9 cellular contexts compared by ENCODE assay signal in genomic region chr7:150631866-150632864, GRCh38. TPM values are rescaled to one million over a fixed set of nuclear protein-coding genes. Genes with fewer than 3 reads are reported as not detected.
DNase-seq lines count a peak whose midpoint lies in the region; ATAC-seq and TF ChIP-seq lines count a peak whose summit lies in the region.
"Had no signal": no experiment of that assay in that cellular context is flagged by ENCODE, and none has a peak within 500 bp of the region (broad histone marks: within the 10 kb centered on the region; RNA-seq: fewer than 3 reads in every experiment).

Gene GIMAP6, minus strand, starts transcription at chr7:150632385. Its CDS starts 2,243 bp downstream, at chr7:150630142.

- peak; percentile 83 for ATAC-seq in GM19043 (IDR thresholded peaks at IDR 0.05; ENCODE audit: low read depth, unreplicated experiment)
- ATAC-seq in HG03175 (IDR thresholded peaks at IDR 0.05; ENCODE audit: unreplicated experiment): peak; percentile 73

- peaks cover 32% of the 10 kb centered on the region for H3K9me3 Mint-ChIP-seq in activated CD4-positive, alpha-beta T cell treated with anti-CD3 and anti-CD28 coated beads, Interleukin-2, amount 10 ng/mL, durations not matched to agents 24 days and 14 days

- peaks cover 62% of the 10 kb centered on the region for H3K4me1 Mint-ChIP-seq in activated CD4-positive, alpha-beta T cell treated with anti-CD3 and anti-CD28 coated beads, Interleukin-2, amount 10 ng/mL, durations not matched to agents 24 days and 14 days

- no peak for TF ChIP-seq EP300 in esophagus muscularis mucosa (IDR thresholded peaks at IDR 0.05)

- peaks cover 0 to 19% (median 10%) of the 10 kb centered on the region in 4 donors for H3K36me3 ChIP-seq in esophagus muscularis mucosa
- H3K36me3 ChIP-seq: SJSA1 had no signal

- peak within 1 kb of the TSS; percentile 93 for H3K4me3 Mint-ChIP-seq in activated CD4-positive, alpha-beta T cell treated with anti-CD3 and anti-CD28 coated beads, Interleukin-2, amount 10 ng/mL, durations not matched to agents 24 days and 14 days

- no peak for TF ChIP-seq POLR2A in esophagus muscularis mucosa (IDR thresholded peaks at IDR 0.05; ENCODE audit: low read depth)

- 54% methylated on average over 9 of the region's 9 CpGs for WGBS in esophagus muscularis mucosa

- intact Hi-C loops in activated CD4-positive, alpha-beta T cell treated with anti-CD3 and anti-CD28 coated beads, Interleukin-2, amount 10 ng/mL, durations not matched to agents 24 days and 14 days (cut with micrococcal nuclease): loop anchor here (1.0 to 5.0 kb wide), 8 partner anchors 12 to 181 kb away; partner anchors contain the start of genes GIMAP1, GIMAP5 and GIMAP8
- intact Hi-C loops in esophagus muscularis mucosa (cut with DNase I): no loop called here

- H3K27ac ChIP-seq in esophagus muscularis mucosa (replicated peaks in 1 of 4) (peak within 1 kb of the TSS; percentile 50 to 72 (median 69)), RWPE1 (no peak within 1 kb of the TSS)
- H3K27ac ChIP-seq: SJSA1 had no signal

- no peaks in the 10 kb centered on the region for H3K27me3 ChIP-seq in esophagus muscularis mucosa
- H3K27me3 ChIP-seq: SJSA1 had no signal

- H3K9me3 ChIP-seq in esophagus muscularis mucosa: no peaks in the 10 kb centered on the region
- H3K9me3 ChIP-seq: SJSA1 had no signal

- POLR2A ChIA-PET in RWPE1 (lab: Yijun Ruan, JAX; ENCODE audit: low non-redundant PET): no interaction called here

- H3K27me3 Mint-ChIP-seq in activated CD4-positive, alpha-beta T cell treated with anti-CD3 and anti-CD28 coated beads, Interleukin-2, amount 10 ng/mL, durations not matched to agents 24 days and 14 days: no peaks in the 10 kb centered on the region

- H3K36me3 Mint-ChIP-seq in activated CD4-positive, alpha-beta T cell treated with anti-CD3 and anti-CD28 coated beads, Interleukin-2, amount 10 ng/mL, durations not matched to agents 24 days and 14 days (ENCODE audit: low read depth): peaks cover 67% of the 10 kb centered on the region

- peak within 1 kb of the TSS; percentile 92 for H3K27ac Mint-ChIP-seq in activated CD4-positive, alpha-beta T cell treated with anti-CD3 and anti-CD28 coated beads, Interleukin-2, amount 10 ng/mL, durations not matched to agents 24 days and 14 days

- peak within 1 kb of the TSS; percentile 37 to 50 (median 40) for H3K4me3 ChIP-seq in esophagus muscularis mucosa
- H3K4me3 ChIP-seq: SJSA1 had no signal

- CTCF ChIA-PET in RWPE1 (lab: Yijun Ruan, JAX): no interaction called here

- H3K4me1 ChIP-seq in esophagus muscularis mucosa: peaks cover 0 to 23% (median 15%) of the 10 kb centered on the region in 4 donors
- H3K4me1 ChIP-seq: SJSA1 had no signal

- peak; percentile 85 for DNase-seq in activated CD4-positive, alpha-beta T cell treated with anti-CD3 and anti-CD28 coated beads, Interleukin-2, amount 10 ng/mL, durations not matched to agents 24 days and 14 days
- DNase-seq in esophagus muscularis mucosa (ENCODE audit: extremely low spot score) (no peak), NCI-H345 (lab: John Stamatoyannopoulos, UW) (no peak), 8988T (no peak), RWPE1 (ENCODE audit: low spot score) (no peak)
- peak; percentile 20 to 30 for DNase-seq in stimulated activated CD4-positive, alpha-beta T cell treated with anti-CD3 and anti-CD28 coated beads, Interleukin-2, amount 100 ng/mL, for 48 hours

- no peak for TF ChIP-seq CTCF in esophagus muscularis mucosa (IDR thresholded peaks at IDR 0.05)
- TF ChIP-seq CTCF in RWPE1 (conservative IDR thresholded peaks at IDR 0.05; ENCODE audit: low read depth): no peak

RNA-seq across cellular contexts. Expression of gene GIMAP6, which starts in this region (rescaled TPM):
- 35.5 and 35.8 TPM in 2 replicates for total RNA-seq in activated CD4-positive, alpha-beta T cell treated with anti-CD3 and anti-CD28 coated beads, Interleukin-2, amount 10 ng/mL, durations not matched to agents 24 days and 14 days
- total RNA-seq in esophagus muscularis mucosa: 10 to 100 TPM; 25.7 to 45.9 (median 37.2) TPM
- total RNA-seq: SJSA1 had no signal

Comparison
In these comparisons a context has a peak if more than half of its experiments do, and no peak if none do; other contexts are left out.
1. DNase-seq: peak in activated CD4-positive, alpha-beta T cell treated with anti-CD3 and anti-CD28 coated beads, Interleukin-2, amount 10 ng/mL, durations not matched to agents 24 days and 14 days (single experiment) and stimulated activated CD4-positive, alpha-beta T cell treated with anti-CD3 and anti-CD28 coated beads, Interleukin-2, amount 100 ng/mL, for 48 hours (2 of 2); none in esophagus muscularis mucosa (single experiment), NCI-H345 (single experiment), 8988T (single experiment) and RWPE1 (single experiment).